Comparison of ENCODE assay signal across 4 cellular contexts in genomic region chr1:15699321-15699720, GRCh38. TPM values are rescaled to one million over a fixed set of nuclear protein-coding genes. Genes with fewer than 3 reads are reported as not detected.
"Had no signal": no experiment of that assay in that cellular context is flagged by ENCODE, and none has a peak within 500 bp of the region (broad histone marks: within the 10 kb centered on the region; RNA-seq: fewer than 3 reads in every experiment).

No MANE protein-coding gene starts in this region.

RNA-seq across cellular contexts. Expression of gene SLC25A34, which starts 36.7 kb away (rescaled TPM):
- total RNA-seq: HT-29 had no signal

RNA-seq across cellular contexts. Expression of gene TMEM82, which starts 43.0 kb away (rescaled TPM):
- total RNA-seq: GM23248, H4, HT-29, IMR-90 had no signal
- polyA plus RNA-seq: GM23248, IMR-90 had no signal
